Comparison of ENCODE assay signal across 10 cellular contexts in genomic region chr14:63938198-63939005, GRCh38.
DNase-seq lines count a peak whose midpoint lies in the region; ATAC-seq lines count a peak whose summit lies in the region.
"Had no signal": no experiment of that assay in that cellular context is flagged by ENCODE, and none has a peak within 500 bp of the region (broad histone marks: within the 10 kb centered on the region; RNA-seq: fewer than 3 reads in every experiment).

No MANE protein-coding gene starts in this region.

- H3K27me3 Mint-ChIP-seq in stimulated activated memory B cell treated with anti-CD40 and anti-IgM and Interleukin-4, amounts not matched to agents 10 μg/mL and 1 μg/mL and 100 μg/mL, for 72 hours, result no peaks in the 10 kb centered on the region

- peaks cover 0 to 7% of the 10 kb centered on the region in 2 donors for H3K4me1 ChIP-seq in aorta (ENCODE audit: control insufficient read depth in 1 of 2, insufficient read depth in 2 of 2, low read length in 2 of 2)

- intact Hi-C loops in aorta (cut with DNase I), result no loop called here

- no peaks in the 10 kb centered on the region for H3K9me3 ChIP-seq in aorta (ENCODE audit: control insufficient read depth, low read length)

- no peak overlapping the region for H3K4me3 ChIP-seq in aorta (ENCODE audit: low read length in 2 of 2)

- DNase-seq in activated gamma-delta T cell treated with Interleukin-2 at 50 U/mL for 16 hours (peak; percentile 9), activated gamma-delta T cell (lab: John Stamatoyannopoulos, UW) (no peak), aorta (no peak), NCI-H510A (lab: John Stamatoyannopoulos, UW) (no peak), NCI-H510A treated with DMSO at 0.1 percent for 48 hours (lab: John Stamatoyannopoulos, UW) (no peak)
- peak; percentile 20 for DNase-seq in activated effector memory CD4-positive, alpha-beta T cell treated with Interleukin-2 at 50 U/mL for 16 hours
- DNase-seq: kidney glomerular epithelial cell, NCI-H1417 had no signal

- H3K27ac Mint-ChIP-seq in stimulated activated memory B cell treated with anti-CD40 and anti-IgM and Interleukin-4, amounts not matched to agents 10 μg/mL and 1 μg/mL and 100 μg/mL, for 72 hours, result no peak overlapping the region

- no peaks in the 10 kb centered on the region for H3K4me1 Mint-ChIP-seq in stimulated activated memory B cell treated with anti-CD40 and anti-IgM and Interleukin-4, amounts not matched to agents 10 μg/mL and 1 μg/mL and 100 μg/mL, for 72 hours

- no peak overlapping the region for H3K27ac ChIP-seq in aorta (ENCODE audit: low read depth in 1 of 2, low read length in 2 of 2)

- H3K36me3 ChIP-seq in aorta (ENCODE audit: control insufficient read depth in 1 of 2, insufficient read depth in 2 of 2, low read length in 1 of 2), result no peaks in the 10 kb centered on the region

- WGBS in aorta, 2 donors, result 84 to 90% methylated on average over 9 of the region's 9 CpGs

- H3K4me3 Mint-ChIP-seq in stimulated activated memory B cell treated with anti-CD40 and anti-IgM and Interleukin-4, amounts not matched to agents 10 μg/mL and 1 μg/mL and 100 μg/mL, for 72 hours, result no peak overlapping the region

- H3K27me3 ChIP-seq in aorta (ENCODE audit: control insufficient read depth in 1 of 2, insufficient read depth in 2 of 2, low read length in 1 of 2), result no peaks in the 10 kb centered on the region

- ATAC-seq in HG02763 (IDR thresholded peaks at IDR 0.05; ENCODE audit: unreplicated experiment) (peak; percentile 54), aorta (ENCODE audit: low FRiP score) (no peak)
- peak; percentile 69 for ATAC-seq in stimulated activated memory B cell treated with anti-CD40 and anti-IgM and Interleukin-4, amounts not matched to agents 10 μg/mL and 1 μg/mL and 100 μg/mL, for 72 hours

- H3K9me3 Mint-ChIP-seq in stimulated activated memory B cell treated with anti-CD40 and anti-IgM and Interleukin-4, amounts not matched to agents 10 μg/mL and 1 μg/mL and 100 μg/mL, for 72 hours, result no peaks in the 10 kb centered on the region

- no peaks in the 10 kb centered on the region for H3K36me3 Mint-ChIP-seq in stimulated activated memory B cell treated with anti-CD40 and anti-IgM and Interleukin-4, amounts not matched to agents 10 μg/mL and 1 μg/mL and 100 μg/mL, for 72 hours

Comparison
In these comparisons a context has a peak if more than half of its experiments do, and no peak if none do; other contexts are left out.
1. DNase-seq: peak in activated gamma-delta T cell treated with Interleukin-2 at 50 U/mL for 16 hours (single experiment) and activated effector memory CD4-positive, alpha-beta T cell treated with Interleukin-2 at 50 U/mL for 16 hours (single experiment); none in activated gamma-delta T cell (single experiment), aorta (0 of 2), NCI-H510A (single experiment) and NCI-H510A treated with DMSO at 0.1 percent for 48 hours (single experiment).